Comparison of ENCODE assay signal across 8 cellular contexts in genomic region chr12:6201199-6201608, GRCh38. TPM values are rescaled to one million over a fixed set of nuclear protein-coding genes. Genes with fewer than 3 reads are reported as not detected.
DNase-seq lines count a peak whose midpoint lies in the region; ATAC-seq, FAIRE-seq and TF ChIP-seq lines count a peak whose summit lies in the region.

No MANE protein-coding gene starts in this region.

- no peaks in the 10 kb centered on the region for H3K36me3 ChIP-seq in H1 (ENCODE audit: control insufficient read depth in 2 of 4, insufficient read depth in 4 of 4, low read length in 3 of 4)
- no peaks in the 10 kb centered on the region for H3K36me3 ChIP-seq in naive thymus-derived CD4-positive, alpha-beta T cell (ENCODE audit: control insufficient read depth in 2 of 3, insufficient read depth in 3 of 3, low read length in 3 of 3)

- H3K27ac Mint-ChIP-seq in naive thymus-derived CD4-positive, alpha-beta T cell, result no peak overlapping the region

- H4K5ac ChIP-seq in H1 (ENCODE audit: insufficient read length, low read depth, low read length), result no peak overlapping the region

- 9% methylated on average over 14 of the region's 15 CpGs; no CpG with 5 or more reads in 1 of the 2 experiments for WGBS in H1 (ENCODE audit: extremely low coverage in 1 of 2, insufficient coverage in 1 of 2, insufficient read length in 1 of 2, insufficient replicate concordance in 2 of 2, low coverage in 1 of 2, low lambda C conversion rate in 2 of 2, missing lambda C conversion rate in 1 of 2), 2 experiments

- H3K18ac ChIP-seq in H1 (ENCODE audit: extremely low read depth, low read length), result peak overlapping the region; percentile 94

- no peak overlapping the region for H4K91ac ChIP-seq in H1 (replicated peaks; ENCODE audit: insufficient read length, low read length)

- ATAC-seq in naive thymus-derived CD4-positive, alpha-beta T cell, result no peak
- ATAC-seq in GM21381 (IDR thresholded peaks at IDR 0.05; ENCODE audit: unreplicated experiment) (no peak), HG03460 (IDR thresholded peaks at IDR 0.05; ENCODE audit: unreplicated experiment) (no peak)

- H3K9me3 Mint-ChIP-seq in naive thymus-derived CD4-positive, alpha-beta T cell, result no peaks in the 10 kb centered on the region

- H3K4me2 ChIP-seq in H1 (ENCODE audit: insufficient read depth in 1 of 2, low read depth in 2 of 2, low read length in 2 of 2), result peak overlapping the region; percentile 92 to 96

- no peak for TF ChIP-seq RAD21 in H1 (IDR thresholded peaks at IDR 0.05 in 1 of 2, conservative IDR thresholded peaks at IDR 0.05 in 1 of 2; ENCODE audit: low read depth in 2 of 2, low read length in 2 of 2)

- H3K56ac ChIP-seq in H1 (replicated peaks; ENCODE audit: insufficient read length, low read depth, low read length), result no peak overlapping the region

- CTCF ChIA-PET in H1 (lab: Charles Lee; ENCODE audit: partially characterized antibody), result interaction anchor here (1.0 to 26.9 kb wide), 17 partner anchors 8 to 214 kb away, joined by 3 to 433 read pairs (median 4); no protein-coding TSS in a partner anchor
- CTCF ChIA-PET in naive thymus-derived CD4-positive, alpha-beta T cell (lab: Charles Lee), result interaction anchor here (1.2 to 1.6 kb wide), 3 partner anchors 78 to 125 kb away, joined by 3 to 6 read pairs (median 4); no protein-coding TSS in a partner anchor

- peak; percentile 89 for DNase-seq in DMS53 treated with DMSO at 0.1 percent for 48 hours (lab: John Stamatoyannopoulos, UW; ENCODE audit: unreplicated experiment)
- peak; percentile 35 for DNase-seq in NCI-H526 treated with DMSO at 0.1 percent for 48 hours (lab: John Stamatoyannopoulos, UW)
- DNase-seq in H1 (ENCODE audit: low read depth in 1 of 2, low spot score in 2 of 2), result no peak
- DNase-seq in naive thymus-derived CD4-positive, alpha-beta T cell, result peak in 1 of 9 donors; percentile 16
- no peak for DNase-seq in D341Med (ENCODE audit: low spot score)
- DNase-seq in NOMO-1 (lab: John Stamatoyannopoulos, UW; ENCODE audit: unreplicated experiment in 2 of 2), result no peak

- peaks cover 17 to 47% (median 36%) of the 10 kb centered on the region in 5 donors for H3K27me3 Mint-ChIP-seq in naive thymus-derived CD4-positive, alpha-beta T cell

- no peak overlapping the region for H2BK15ac ChIP-seq in H1 (ENCODE audit: low read length)

- H3K36me3 Mint-ChIP-seq in naive thymus-derived CD4-positive, alpha-beta T cell, result peaks cover 0 to 2% (median 0%) of the 10 kb centered on the region in 5 donors

- no peak overlapping the region for H2BK12ac ChIP-seq in H1 (ENCODE audit: low read depth, low read length)

- H3K79me2 ChIP-seq in H1 (ENCODE audit: control insufficient read depth in 1 of 2, insufficient read depth in 2 of 2, low read length in 2 of 2), result peaks cover 7 to 37% of the 10 kb centered on the region in 2 experiments; a peak in 3 of 4 replicates

- no peak overlapping the region for H2AK5ac ChIP-seq in H1 (ENCODE audit: low read depth, low read length)

- H2BK120ac ChIP-seq in H1 (replicated peaks; ENCODE audit: low read depth, low read length), result no peak overlapping the region

- H3K4ac ChIP-seq in H1 (replicated peaks; ENCODE audit: insufficient read length, low read depth, low read length), result no peak overlapping the region

- H3K4me1 Mint-ChIP-seq in naive thymus-derived CD4-positive, alpha-beta T cell, result peaks cover 7 to 36% (median 27%) of the 10 kb centered on the region in 7 donors

- peak overlapping the region; percentile 64 to 83 (median 75) for H3K4me3 Mint-ChIP-seq in naive thymus-derived CD4-positive, alpha-beta T cell

- H2BK20ac ChIP-seq in H1 (ENCODE audit: low read length), result no peak overlapping the region

- H3K27me3 ChIP-seq in H1 (replicated peaks in 1 of 4; ENCODE audit: control insufficient read depth in 3 of 4, extremely low read depth in 1 of 4, insufficient read depth in 3 of 4, low read length in 3 of 4), result peaks cover 0 to 10% (median 6%) of the 10 kb centered on the region in 4 experiments; a peak in 3 of 7 replicates
- H3K27me3 ChIP-seq in naive thymus-derived CD4-positive, alpha-beta T cell (ENCODE audit: control insufficient read depth in 2 of 2, insufficient read depth in 2 of 2, low read length in 2 of 2), result peaks cover 0 to 3% of the 10 kb centered on the region in 2 donors

- H2AFZ ChIP-seq in H1 (ENCODE audit: low read length), result no peak overlapping the region; the same call in 1 of the 2 replicates

- no peak overlapping the region for H3K27ac ChIP-seq in H1 (ENCODE audit: low read depth, low read length)
- no peak overlapping the region for H3K27ac ChIP-seq in naive thymus-derived CD4-positive, alpha-beta T cell (ENCODE audit: low read depth, low read length)

- H3K4me3 ChIP-seq in H1 (ENCODE audit: extremely low read depth in 1 of 4, insufficient read depth in 2 of 4, low read depth in 3 of 4, low read length in 4 of 4), result peak overlapping the region; percentile 65 to 85 (median 83)
- peak overlapping the region; percentile 61 for H3K4me3 ChIP-seq in naive thymus-derived CD4-positive, alpha-beta T cell (ENCODE audit: low read length)

- TF ChIP-seq POLR2A in H1 (IDR thresholded peaks at IDR 0.05; ENCODE audit: control extremely low read depth in 1 of 2, low read depth in 2 of 2, low read length in 2 of 2), result no peak

- H2BK5ac ChIP-seq in H1 (ENCODE audit: low read depth, low read length), result peak overlapping the region; percentile 69; the same call in 1 of the 2 replicates

- no peak for TF ChIP-seq CTCF in H1 (IDR thresholded peaks at IDR 0.05; ENCODE audit: control extremely low read depth in 1 of 3, insufficient read depth in 1 of 3, low read depth in 1 of 3, low read length in 3 of 3)

- H3K9me3 ChIP-seq in H1 (ENCODE audit: insufficient read depth in 2 of 2, low read depth in 1 of 2, low read length in 1 of 2), result no peaks in the 10 kb centered on the region
- no peaks in the 10 kb centered on the region for H3K9me3 ChIP-seq in naive thymus-derived CD4-positive, alpha-beta T cell (ENCODE audit: control insufficient read depth in 2 of 3, low read length in 3 of 3)

- TF ChIP-seq EP300 in H1 (IDR thresholded peaks at IDR 0.05; ENCODE audit: borderline replicate concordance in 1 of 2, low read depth in 2 of 2, low read length in 2 of 2), result no peak

- H3K14ac ChIP-seq in H1 (ENCODE audit: insufficient read length), result no peak overlapping the region

- no peak overlapping the region for H3K23ac ChIP-seq in H1 (ENCODE audit: insufficient read length)

- H4K20me1 ChIP-seq in H1 (replicated peaks in 1 of 2; ENCODE audit: control insufficient read depth in 1 of 2, insufficient read depth in 2 of 2, low read length in 2 of 2), result peaks cover 0 to 2% of the 10 kb centered on the region in 2 experiments

- peaks cover 12% of the 10 kb centered on the region; the same call in 1 of the 2 replicates for H3K23me2 ChIP-seq in H1 (ENCODE audit: low read depth, low read length)

- peaks cover 16% of the 10 kb centered on the region; the same call in 1 of the 2 replicates for H3K79me1 ChIP-seq in H1 (ENCODE audit: low read depth, low read length)

- peaks cover 20 to 60% (median 41%) of the 10 kb centered on the region in 4 experiments for H3K4me1 ChIP-seq in H1 (replicated peaks in 1 of 4; ENCODE audit: control insufficient read depth in 3 of 4, insufficient read depth in 4 of 4, low read length in 3 of 4)
- peaks cover 0 to 9% of the 10 kb centered on the region in 2 donors for H3K4me1 ChIP-seq in naive thymus-derived CD4-positive, alpha-beta T cell (ENCODE audit: control insufficient read depth in 2 of 2, insufficient read depth in 2 of 2, low read length in 2 of 2)

- peak overlapping the region in 2 of 4 experiments; percentile 49 to 58; a peak in 4 of 7 replicates for H3K9ac ChIP-seq in H1 (replicated peaks in 1 of 4; ENCODE audit: extremely low read depth in 1 of 4, low read depth in 3 of 4, low read length in 3 of 4)

- POLR2A ChIA-PET in H1 (lab: Charles Lee; ENCODE audit: partially characterized antibody), result interaction anchor here (0.9 to 11.6 kb wide), 21 partner anchors 10 to 338 kb away, joined by 3 to 203 read pairs (median 4); no protein-coding TSS in a partner anchor
- POLR2A ChIA-PET in naive thymus-derived CD4-positive, alpha-beta T cell (lab: Charles Lee), result no interaction called here

- intact Hi-C loops in naive thymus-derived CD4-positive, alpha-beta T cell (cut with micrococcal nuclease), result no loop called here

- FAIRE-seq in H1 (lab: Jason Lieb, UNC), result no peak

- no peak overlapping the region for H4K8ac ChIP-seq in H1 (ENCODE audit: extremely low read depth, insufficient read depth, low read length)

TF ChIP-seq in H1, 55 proteins besides CTCF, POLR2A, EP300 and RAD21:
- TF ChIP-seq NANOG (IDR thresholded peaks at IDR 0.05; ENCODE audit: insufficient read depth, low read depth, low read length, poor library complexity, severe bottlenecking), result no peak
- TF ChIP-seq POLR2AphosphoS5 (IDR thresholded peaks at IDR 0.05; ENCODE audit: low read depth, low read length), result no peak
- no peak for TF ChIP-seq GTF2F1 (IDR thresholded peaks at IDR 0.05; ENCODE audit: borderline replicate concordance, low read depth, low read length)
- TF ChIP-seq ZNF274 (IDR thresholded peaks at IDR 0.05; ENCODE audit: borderline replicate concordance, extremely low read depth, low read length), result no peak
- no peak for TF ChIP-seq RNF2 (IDR thresholded peaks at IDR 0.05; ENCODE audit: borderline replicate concordance, low read depth, low read length, missing control alignments, poor library complexity, severe bottlenecking)
- TF ChIP-seq HDAC2 (IDR thresholded peaks at IDR 0.05; ENCODE audit: borderline replicate concordance in 1 of 2, low read depth in 2 of 2, low read length in 2 of 2), result no peak

RNA-seq across cellular contexts. Expression of gene CD9, which starts 1.0 kb away (rescaled TPM):
- 164 and 168 TPM in 2 replicates for total RNA-seq in H1 (2021; fragmentation: NEBNext Ultra II Directional; extraction: Animal tissue kit (Norgen Biotek cat#: 25700))
- 173 and 319 TPM in 2 replicates for polyA plus RNA-seq in H1 (2011; rRNA removed)
- 270 TPM for polyA plus RNA-seq in H1 (2011; cell fraction: cytosol; rRNA removed)
- 124 TPM for polyA plus RNA-seq in H1 (2011; cell fraction: nucleus; rRNA removed)
- polyA plus RNA-seq in H1 (2012, experiment 1 of 2), result 202 to 227 TPM (median 219 TPM) in 4 replicates
- polyA plus RNA-seq in H1 (2012, experiment 2 of 2), result 250 TPM
- polyA plus RNA-seq in H1 (2013, experiment 1 of 2), result 461 TPM
- polyA plus RNA-seq in H1 (2013, experiment 2 of 2), result 438 TPM
- 187 and 223 TPM in 2 replicates for polyA minus RNA-seq in H1 (2011; rRNA and poly(A)+ RNA removed)
- polyA minus RNA-seq in H1 (2011; cell fraction: cytosol; rRNA and poly(A)+ RNA removed), result 121 TPM
- polyA minus RNA-seq in H1 (2011; cell fraction: nucleus; rRNA and poly(A)+ RNA removed), result 81.6 TPM
- 10 to 100 TPM in 1 of 5 experiments, 1 to 10 TPM in 4; 3.8 to 19.3 (median 7.5) TPM for total RNA-seq in naive thymus-derived CD4-positive, alpha-beta T cell
- 10 to 100 TPM; 12.0 to 15.5 TPM for polyA plus RNA-seq in naive thymus-derived CD4-positive, alpha-beta T cell

Comparison
In these comparisons a context has a peak if more than half of its experiments do, and no peak if none do; other contexts are left out.
1. DNase-seq: peak in DMS53 treated with DMSO at 0.1 percent for 48 hours (single experiment) and NCI-H526 treated with DMSO at 0.1 percent for 48 hours (single experiment); none in H1 (0 of 2), D341Med (single experiment) and NOMO-1 (0 of 2).